In genomic region chr7:140923358-140924006, GRCh38 we compare ENCODE assay signal across 8 cellular contexts. TPM values are rescaled to one million over a fixed set of nuclear protein-coding genes. Genes with fewer than 3 reads are reported as not detected.
DNase-seq lines count a peak whose midpoint lies in the region; ATAC-seq and TF ChIP-seq lines count a peak whose summit lies in the region.

No MANE protein-coding gene starts in this region.

- H3K27ac Mint-ChIP-seq in activated T-helper 2 cell treated with anti-CD3 and anti-CD28 coated beads, Interferon-gamma antibody, Interleukin-2, Interleukin-4, amounts not matched to agents 10 μg/mL and 5 μg/mL and 100 μg/mL, durations not matched to agents 14 hours and 24 hours and 36 hours: no peak overlapping the region

- no peaks in the 10 kb centered on the region for H3K9me3 Mint-ChIP-seq in activated T-helper 2 cell treated with anti-CD3 and anti-CD28 coated beads, Interferon-gamma antibody, Interleukin-2, Interleukin-4, amounts not matched to agents 10 μg/mL and 5 μg/mL and 100 μg/mL, durations not matched to agents 14 hours and 24 hours and 36 hours

- H2AFZ ChIP-seq in PC-9: peak overlapping the region; percentile 96

- ATAC-seq in HG02642 (IDR thresholded peaks at IDR 0.05; ENCODE audit: poor library complexity, unreplicated experiment): peak; percentile 7

- in situ Hi-C loops in GM13976 (cut with MboI; ENCODE audit: low sequenced_read_pairs, unreplicated experiment): no loop called here

- DNase-seq in GM03348 (ENCODE audit: low spot score) (peak; percentile 23), PC-9 (peak in 1 of 2 experiments; percentile 17), fibroblast of mammary gland (ENCODE audit: low read depth) (peak; percentile 13), GM13976 (ENCODE audit: low spot score) (no peak)
- DNase-seq in activated T-helper 2 cell treated with anti-CD3 and anti-CD28 coated beads, Interferon-gamma antibody, Interleukin-2, Interleukin-4, amounts not matched to agents 10 μg/mL and 5 μg/mL and 100 μg/mL, durations not matched to agents 14 hours and 24 hours and 36 hours (ENCODE audit: low spot score): no peak
- DNase-seq in stimulated activated CD4-positive, alpha-beta T cell treated with anti-CD3 and anti-CD28 coated beads, Interleukin-4, amount 100 ng/mL, for 1 hour: no peak

- H3K9me3 ChIP-seq in PC-9 (ENCODE audit: insufficient read depth, low read depth) (no peaks in the 10 kb centered on the region), neutrophil (no peaks in the 10 kb centered on the region)

- peaks cover 42% of the 10 kb centered on the region for H3K4me1 ChIP-seq in PC-9 (replicated peaks; ENCODE audit: insufficient read depth)
- H3K4me1 ChIP-seq in neutrophil (ENCODE audit: control insufficient read depth in 1 of 2, insufficient read depth in 1 of 2, low read depth in 1 of 2, low read length in 1 of 2): peaks cover 29 to 33% of the 10 kb centered on the region in 2 experiments

- H4K20me1 ChIP-seq in PC-9 (ENCODE audit: insufficient read depth): peaks cover 32% of the 10 kb centered on the region

- H3K4me1 Mint-ChIP-seq in activated T-helper 2 cell treated with anti-CD3 and anti-CD28 coated beads, Interferon-gamma antibody, Interleukin-2, Interleukin-4, amounts not matched to agents 10 μg/mL and 5 μg/mL and 100 μg/mL, durations not matched to agents 14 hours and 24 hours and 36 hours (ENCODE audit: low read depth): peaks cover 8% of the 10 kb centered on the region

- H3K4me3 Mint-ChIP-seq in activated T-helper 2 cell treated with anti-CD3 and anti-CD28 coated beads, Interferon-gamma antibody, Interleukin-2, Interleukin-4, amounts not matched to agents 10 μg/mL and 5 μg/mL and 100 μg/mL, durations not matched to agents 14 hours and 24 hours and 36 hours (ENCODE audit: low read depth): no peak overlapping the region

- peaks cover 59% of the 10 kb centered on the region for H3K79me2 ChIP-seq in PC-9 (ENCODE audit: low read depth)

- peaks cover 2% of the 10 kb centered on the region for H3K27me3 Mint-ChIP-seq in activated T-helper 2 cell treated with anti-CD3 and anti-CD28 coated beads, Interferon-gamma antibody, Interleukin-2, Interleukin-4, amounts not matched to agents 10 μg/mL and 5 μg/mL and 100 μg/mL, durations not matched to agents 14 hours and 24 hours and 36 hours (ENCODE audit: low read depth)

- BruUV-seq in PC-9 (replicated peaks; lab: Mats Ljungman, UMichigan): TSS peak; percentile 35

- H3F3A ChIP-seq in PC-9 (ENCODE audit: insufficient read depth, low read depth): peaks cover 12% of the 10 kb centered on the region

- H3K27me3 ChIP-seq in PC-9 (ENCODE audit: insufficient read depth, low read depth) (no peaks in the 10 kb centered on the region), neutrophil (no peaks in the 10 kb centered on the region)

- peaks cover 3% of the 10 kb centered on the region for H3K36me3 Mint-ChIP-seq in activated T-helper 2 cell treated with anti-CD3 and anti-CD28 coated beads, Interferon-gamma antibody, Interleukin-2, Interleukin-4, amounts not matched to agents 10 μg/mL and 5 μg/mL and 100 μg/mL, durations not matched to agents 14 hours and 24 hours and 36 hours (ENCODE audit: low read depth)

- peak overlapping the region; percentile 88 for H3K4me2 ChIP-seq in PC-9

- POLR2A ChIA-PET in PC-9 (lab: Charles Lee; ENCODE audit: unreplicated experiment): interaction anchor here (0.6 kb wide), 2 partner anchors 64 to 786 kb away, joined by 5 read pairs; no protein-coding TSS in a partner anchor

- no peak for TF ChIP-seq CTCF in PC-9 (conservative IDR thresholded peaks at IDR 0.05)
- TF ChIP-seq CTCF in fibroblast of mammary gland (conservative IDR thresholded peaks at IDR 0.05; ENCODE audit: control insufficient read depth, insufficient read depth, low read depth, low read length): no peak
- TF ChIP-seq CTCF in neutrophil (IDR thresholded peaks at IDR 0.05): no peak
- no peak for TF ChIP-seq CTCF in GM13976 (IDR thresholded peaks at IDR 0.05; ENCODE audit: borderline replicate concordance, control extremely low read depth, extremely low read depth, insufficient read depth, missing control alignments)

- CTCF ChIA-PET in PC-9 (lab: Charles Lee): interaction anchor here (0.6 kb wide), 2 partner anchors 34 to 71 kb away, joined by 3 to 4 read pairs; no protein-coding TSS in a partner anchor

- H3K27ac ChIP-seq in PC-9 (peak overlapping the region; percentile 85), neutrophil (peak overlapping the region; percentile 97)

- H3K9me2 ChIP-seq in PC-9 (ENCODE audit: insufficient read depth): no peaks in the 10 kb centered on the region

- H3K4me3 ChIP-seq in PC-9 (peak overlapping the region; percentile 98), fibroblast of mammary gland (ENCODE audit: control insufficient read depth, low read depth, low read length) (peak overlapping the region; percentile 87), neutrophil (ENCODE audit: low read depth in 1 of 2, low read length in 1 of 2) (peak overlapping the region; percentile 78 to 89)

- intact Hi-C loops in PC-9 (cut with micrococcal nuclease; ENCODE audit: unreplicated experiment): loop anchor here (2.0 to 10.0 kb wide), 3 partner anchors 91 to 449 kb away; partner anchors contain the start of genes MKRN1 and MRPS33
- intact Hi-C loops in activated T-helper 2 cell treated with anti-CD3 and anti-CD28 coated beads, Interferon-gamma antibody, Interleukin-2, Interleukin-4, amounts not matched to agents 10 μg/mL and 5 μg/mL and 100 μg/mL, durations not matched to agents 14 hours and 24 hours and 36 hours (cut with micrococcal nuclease): loop anchor here (1.0 to 10.0 kb wide), 8 partner anchors 21 to 815 kb away; partner anchors contain the start of genes AGK, MRPS33, NDUFB2 and RAB19

- H3K36me3 ChIP-seq in PC-9 (ENCODE audit: low read depth) (no peaks in the 10 kb centered on the region), neutrophil (no peaks in the 10 kb centered on the region)

RNA-seq across cellular contexts. Expression of gene BRAF, which starts 1.2 kb away (rescaled TPM):
- total RNA-seq in PC-9 (2021): 45.0 and 56.9 TPM in 2 replicates
- 25.6 and 25.7 TPM in 2 replicates for total RNA-seq in activated T-helper 2 cell treated with anti-CD3 and anti-CD28 coated beads, Interferon-gamma antibody, Interleukin-2, Interleukin-4, amounts not matched to agents 10 μg/mL and 5 μg/mL and 100 μg/mL, durations not matched to agents 14 hours and 24 hours and 36 hours

Comparison
In these comparisons a context has a peak if more than half of its experiments do, and no peak if none do; other contexts are left out.
1. DNase-seq: peak in GM03348 (single experiment) and fibroblast of mammary gland (single experiment); none in activated T-helper 2 cell treated with anti-CD3 and anti-CD28 coated beads, Interferon-gamma antibody, Interleukin-2, Interleukin-4, amounts not matched to agents 10 μg/mL and 5 μg/mL and 100 μg/mL, durations not matched to agents 14 hours and 24 hours and 36 hours (single experiment), GM13976 (single experiment) and stimulated activated CD4-positive, alpha-beta T cell treated with anti-CD3 and anti-CD28 coated beads, Interleukin-4, amount 100 ng/mL, for 1 hour (single experiment).
2. Peak in every context shown above with its lines, with median percentiles within 50 percentile points of each other: H3K4me3 ChIP-seq.